Comparison of ENCODE assay signal across 1 cellular context in the genomic region with DNA sequence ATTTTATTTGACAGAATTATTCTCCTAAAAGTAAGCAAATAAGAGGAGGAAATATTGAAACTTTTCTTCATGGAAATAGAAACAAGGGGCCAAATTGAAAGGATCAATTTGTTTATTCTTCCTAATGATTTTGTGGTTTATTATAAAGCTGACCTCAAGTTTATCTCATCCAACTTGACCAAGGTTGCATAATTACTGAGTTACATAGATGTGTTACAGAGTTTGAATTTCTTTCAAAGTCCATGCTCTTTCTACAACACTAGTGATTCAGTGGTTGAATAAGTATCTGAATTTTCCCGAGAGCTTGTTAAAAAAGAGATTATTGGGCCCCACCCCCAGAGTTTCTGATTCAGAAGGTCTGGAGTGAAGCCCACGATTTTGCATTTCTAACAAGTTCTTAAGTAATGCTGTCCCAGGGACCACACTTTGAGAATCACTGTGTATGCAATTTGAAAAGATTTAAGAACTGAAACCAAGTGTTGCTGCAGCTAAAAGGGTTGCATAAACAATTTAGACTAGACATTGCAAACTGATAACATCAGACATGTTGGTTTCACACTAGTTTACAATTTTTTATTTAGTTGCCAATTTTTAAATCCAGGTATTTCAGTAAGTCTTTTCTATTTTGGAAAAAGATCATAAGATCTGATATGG.
TF ChIP-seq lines count a peak whose summit lies in the region.

No MANE protein-coding gene starts in this region.

TF ChIP-seq in GM12878, 131 proteins besides CTCF, POLR2A, EP300 and RAD21 (continued from another document):
- TF ChIP-seq BCLAF1 (IDR thresholded peaks at IDR 0.05) (no peak), ZNF384 (IDR thresholded peaks at IDR 0.05; ENCODE audit: borderline replicate concordance, low read depth, low read length) (no peak), POLR2AphosphoS5 (IDR thresholded peaks at IDR 0.05; ENCODE audit: low read length) (no peak), NR2F1 (conservative IDR thresholded peaks at IDR 0.05) (no peak), RB1 (IDR thresholded peaks at IDR 0.05; ENCODE audit: borderline replicate concordance) (no peak), MYC (IDR thresholded peaks at IDR 0.05; ENCODE audit: insufficient read depth, insufficient read length, insufficient replicate concordance, low read length, severe bottlenecking) (no peak), NRF1 (conservative IDR thresholded peaks at IDR 0.05; ENCODE audit: low read depth, low read length) (no peak), TARDBP (IDR thresholded peaks at IDR 0.05; ENCODE audit: borderline replicate concordance) (no peak), NKRF (conservative IDR thresholded peaks at IDR 0.05) (no peak), ATF7 (IDR thresholded peaks at IDR 0.05; ENCODE audit: low read depth) (no peak), E4F1 (IDR thresholded peaks at IDR 0.05; ENCODE audit: borderline replicate concordance, partially characterized antibody) (no peak), ESRRA (IDR thresholded peaks at IDR 0.05; ENCODE audit: low read length) (no peak), STAT3 (IDR thresholded peaks at IDR 0.05; ENCODE audit: low read depth, low read length) (no peak), FOXK2 (IDR thresholded peaks at IDR 0.05) (no peak), FOS (IDR thresholded peaks at IDR 0.05; ENCODE audit: borderline replicate concordance, extremely low read depth, insufficient read length) (no peak), YY1 (IDR thresholded peaks at IDR 0.05; ENCODE audit: low read depth, low read length) (no peak), PML (IDR thresholded peaks at IDR 0.05; ENCODE audit: low read length) (no peak), ZNF207 (IDR thresholded peaks at IDR 0.05; ENCODE audit: borderline replicate concordance) (no peak)
- TF ChIP-seq, protein P1, sequence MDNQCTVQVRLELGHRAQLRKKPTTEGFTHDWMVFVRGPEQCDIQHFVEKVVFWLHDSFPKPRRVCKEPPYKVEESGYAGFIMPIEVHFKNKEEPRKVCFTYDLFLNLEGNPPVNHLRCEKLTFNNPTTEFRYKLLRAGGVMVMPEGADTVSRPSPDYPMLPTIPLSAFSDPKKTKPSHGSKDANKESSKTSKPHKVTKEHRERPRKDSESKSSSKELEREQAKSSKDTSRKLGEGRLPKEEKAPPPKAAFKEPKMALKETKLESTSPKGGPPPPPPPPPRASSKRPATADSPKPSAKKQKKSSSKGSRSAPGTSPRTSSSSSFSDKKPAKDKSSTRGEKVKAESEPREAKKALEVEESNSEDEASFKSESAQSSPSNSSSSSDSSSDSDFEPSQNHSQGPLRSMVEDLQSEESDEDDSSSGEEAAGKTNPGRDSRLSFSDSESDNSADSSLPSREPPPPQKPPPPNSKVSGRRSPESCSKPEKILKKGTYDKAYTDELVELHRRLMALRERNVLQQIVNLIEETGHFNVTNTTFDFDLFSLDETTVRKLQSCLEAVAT (IDR thresholded peaks at IDR 0.05), result no peak
